In genomic region chr10:43396061-43396927, GRCh38 we compare ENCODE assay signal across 8 cellular contexts. TPM values are rescaled to one million over a fixed set of nuclear protein-coding genes. Genes with fewer than 3 reads are reported as not detected.
A peak's percentile ranks its signal among the peaks of the same experiment; 100 is the strongest.
DNase-seq lines count a peak whose midpoint lies in the region; ATAC-seq and FAIRE-seq lines count a peak whose summit lies in the region.

No MANE protein-coding gene starts in this region.

- peak overlapping the region; percentile 99 for H3K27ac Mint-ChIP-seq in stimulated activated effector memory CD8-positive, alpha-beta T cell treated with anti-CD3 and anti-CD28 coated beads, Interleukin-12 subunit alpha, Interleukin-12 subunit beta, amount 100 ng/mL, for 72 hours

- FAIRE-seq in GM19239 (lab: Jason Lieb, UNC): no peak

- peak; percentile 46 for ATAC-seq in HG03280 (IDR thresholded peaks at IDR 0.05; ENCODE audit: unreplicated experiment)
- ATAC-seq in activated T-cell treated with anti-CD3 and anti-CD28 coated beads, Interleukin-2, amount 50 U/mL, for 4 hours: peak; percentile 64 to 67
- peak; percentile 84 for ATAC-seq in esophagus mucosa
- ATAC-seq in stimulated activated effector memory CD8-positive, alpha-beta T cell treated with anti-CD3 and anti-CD28 coated beads, Interleukin-12 subunit alpha, Interleukin-12 subunit beta, amount 100 ng/mL, for 72 hours: peak; percentile 75

- DNase-seq in AML-193 (lab: John Stamatoyannopoulos, UW) (peak; percentile 34 to 48), GM19239 (ENCODE audit: insufficient read length, low spot score) (peak; percentile 65), NOMO-1 (lab: John Stamatoyannopoulos, UW; ENCODE audit: unreplicated experiment in 2 of 2) (peak; percentile 53 to 66)
- peak; percentile 52 for DNase-seq in activated T-cell treated with anti-CD3 and anti-CD28 coated beads, Interleukin-2, amount 50 U/mL, for 4 hours
- DNase-seq in stimulated activated effector memory CD8-positive, alpha-beta T cell treated with anti-CD3 and anti-CD28 coated beads, Interleukin-12 subunit alpha, Interleukin-12 subunit beta, amount 100 ng/mL, for 72 hours (ENCODE audit: low spot score in 2 of 2): peak; percentile 60 to 85

- peak overlapping the region; percentile 75 to 76 for H3K4me3 ChIP-seq in mucosa of rectum (ENCODE audit: low read length in 2 of 2)

- no peaks in the 10 kb centered on the region for H3K9me3 Mint-ChIP-seq in activated T-cell treated with anti-CD3 and anti-CD28 coated beads, Interleukin-2, amount 50 U/mL, for 4 hours
- H3K9me3 Mint-ChIP-seq in stimulated activated effector memory CD8-positive, alpha-beta T cell treated with anti-CD3 and anti-CD28 coated beads, Interleukin-12 subunit alpha, Interleukin-12 subunit beta, amount 100 ng/mL, for 72 hours: no peaks in the 10 kb centered on the region

- peaks cover 52% of the 10 kb centered on the region for H3K36me3 Mint-ChIP-seq in activated T-cell treated with anti-CD3 and anti-CD28 coated beads, Interleukin-2, amount 50 U/mL, for 4 hours (ENCODE audit: insufficient read depth)
- H3K36me3 Mint-ChIP-seq in stimulated activated effector memory CD8-positive, alpha-beta T cell treated with anti-CD3 and anti-CD28 coated beads, Interleukin-12 subunit alpha, Interleukin-12 subunit beta, amount 100 ng/mL, for 72 hours: peaks cover 100% of the 10 kb centered on the region

- H3K9me3 ChIP-seq in mucosa of rectum (ENCODE audit: control insufficient read depth in 2 of 2, low read length in 2 of 2): no peaks in the 10 kb centered on the region

- H3K27me3 ChIP-seq in mucosa of rectum (ENCODE audit: control insufficient read depth in 2 of 2, insufficient read depth in 2 of 2, low read length in 2 of 2): no peaks in the 10 kb centered on the region

- H3K4me3 Mint-ChIP-seq in activated T-cell treated with anti-CD3 and anti-CD28 coated beads, Interleukin-2, amount 50 U/mL, for 4 hours: peak overlapping the region; percentile 88
- peak overlapping the region; percentile 96 for H3K4me3 Mint-ChIP-seq in stimulated activated effector memory CD8-positive, alpha-beta T cell treated with anti-CD3 and anti-CD28 coated beads, Interleukin-12 subunit alpha, Interleukin-12 subunit beta, amount 100 ng/mL, for 72 hours

- peaks cover 73% of the 10 kb centered on the region for H3K4me1 Mint-ChIP-seq in activated T-cell treated with anti-CD3 and anti-CD28 coated beads, Interleukin-2, amount 50 U/mL, for 4 hours (ENCODE audit: low read depth)
- peaks cover 73% of the 10 kb centered on the region for H3K4me1 Mint-ChIP-seq in stimulated activated effector memory CD8-positive, alpha-beta T cell treated with anti-CD3 and anti-CD28 coated beads, Interleukin-12 subunit alpha, Interleukin-12 subunit beta, amount 100 ng/mL, for 72 hours

- H3K9ac ChIP-seq in mucosa of rectum (ENCODE audit: low read depth in 1 of 2, low read length in 2 of 2): peak overlapping the region; percentile 88 to 96

- H3K27me3 Mint-ChIP-seq in activated T-cell treated with anti-CD3 and anti-CD28 coated beads, Interleukin-2, amount 50 U/mL, for 4 hours (ENCODE audit: low read depth): no peaks in the 10 kb centered on the region

- H3K27ac ChIP-seq in mucosa of rectum (ENCODE audit: low read depth in 2 of 2, low read length in 2 of 2): peak overlapping the region; percentile 97 to 99

- H3K4me1 ChIP-seq in mucosa of rectum (ENCODE audit: control insufficient read depth in 2 of 2, insufficient read depth in 2 of 2, low read length in 2 of 2): peaks cover 37 to 38% of the 10 kb centered on the region in 2 donors

- peaks cover 29 to 34% of the 10 kb centered on the region in 2 donors for H3K36me3 ChIP-seq in mucosa of rectum (ENCODE audit: control insufficient read depth in 2 of 2, insufficient read depth in 2 of 2, low read length in 2 of 2)

RNA-seq across cellular contexts. Expression of gene HNRNPF, which starts 12.7 kb away (rescaled TPM):
- total RNA-seq in activated T-cell treated with anti-CD3 and anti-CD28 coated beads, Interleukin-2, amount 50 U/mL, for 4 hours: 100 to 1,000 TPM; 531 to 572 (median 556) TPM
- 170 TPM for total RNA-seq in esophagus mucosa

RNA-seq across cellular contexts. Expression of gene FXYD4, which starts 24.9 kb away (rescaled TPM):
- total RNA-seq in activated T-cell treated with anti-CD3 and anti-CD28 coated beads, Interleukin-2, amount 50 U/mL, for 4 hours: not detected
- not detected for total RNA-seq in esophagus mucosa

RNA-seq across cellular contexts. Expression of gene ZNF487, which starts 40.6 kb away (rescaled TPM):
- 1 to 10 TPM; 1.3 to 3.8 (median 1.6) TPM for total RNA-seq in activated T-cell treated with anti-CD3 and anti-CD28 coated beads, Interleukin-2, amount 50 U/mL, for 4 hours
- total RNA-seq in esophagus mucosa: 2.9 TPM

Comparison
In these comparisons a context has a peak if more than half of its experiments do, and no peak if none do; other contexts are left out.
1. Peak in every context shown above with its lines: DNase-seq, ATAC-seq, H3K4me3 ChIP-seq and H3K27ac ChIP-seq.